Comparison of ENCODE assay signal across 8 cellular contexts in the genomic region with DNA sequence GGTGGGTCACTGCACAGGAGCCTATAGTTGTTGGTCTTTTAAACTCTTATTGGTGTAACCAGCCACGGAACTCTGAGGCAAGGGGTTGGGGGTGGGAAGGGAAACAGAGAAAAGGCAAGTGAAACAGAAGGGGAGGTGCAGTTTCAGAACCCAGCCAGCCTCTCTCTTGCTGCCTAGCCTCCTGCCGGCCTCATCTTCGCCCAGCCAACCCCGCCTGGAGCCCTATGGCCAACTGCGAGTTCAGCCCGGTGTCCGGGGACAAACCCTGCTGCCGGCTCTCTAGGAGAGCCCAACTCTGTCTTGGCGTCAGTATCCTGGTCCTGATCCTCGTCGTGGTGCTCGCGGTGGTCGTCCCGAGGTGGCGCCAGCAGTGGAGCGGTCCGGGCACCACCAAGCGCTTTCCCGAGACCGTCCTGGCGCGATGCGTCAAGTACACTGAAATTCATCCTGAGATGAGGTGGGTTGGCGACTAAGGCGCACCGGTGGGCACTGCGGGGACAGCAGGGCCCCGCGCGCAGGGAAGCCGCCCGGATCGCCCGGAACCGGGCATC. TPM values are rescaled to one million over a fixed set of nuclear protein-coding genes. Genes with fewer than 3 reads are reported as not detected.
DNase-seq lines count a peak whose midpoint lies in the region; ATAC-seq and TF ChIP-seq lines count a peak whose summit lies in the region.

TSS of gene CD38 (plus strand) at position 138 of the 551 bp plus-strand sequence. CDS start at position 225, 87 bp downstream.

- H3K36me3 Mint-ChIP-seq in T-helper 2 cell treated with Interferon-gamma antibody and Interleukin-4, amounts not matched to agents 5 μg/mL and 100 μg/mL, for 36 hours (ENCODE audit: low read depth) = peaks cover 52% of the 10 kb centered on the region
- H3K36me3 Mint-ChIP-seq in endodermal cell (ENCODE audit: low read depth) = no peaks in the 10 kb centered on the region

- no peak within 1 kb of the TSS for H3K27ac ChIP-seq in endodermal cell (ENCODE audit: low read depth, low read length)
- H3K27ac ChIP-seq in muscle layer of duodenum (ENCODE audit: low read length) = peak within 1 kb of the TSS; percentile 50
- H3K27ac ChIP-seq in tibial nerve = peak within 1 kb of the TSS in 3 of 4 donors; percentile 43 to 72 (median 44)

- 0 to 3% methylated on average over 9 to 36 of the region's 36 CpGs for WGBS in endodermal cell (ENCODE audit: insufficient coverage in 1 of 2, insufficient read length in 1 of 2), 2 experiments
- 3% methylated on average over 25 to 35 of the region's 36 CpGs for WGBS in tibial nerve, 2 donors

- H3K27me3 Mint-ChIP-seq in T-helper 2 cell treated with Interferon-gamma antibody and Interleukin-4, amounts not matched to agents 5 μg/mL and 100 μg/mL, for 36 hours (ENCODE audit: low read depth) = no peaks in the 10 kb centered on the region
- H3K27me3 Mint-ChIP-seq in endodermal cell (ENCODE audit: insufficient read depth) = peaks cover 81% of the 10 kb centered on the region

- H3K4me3 ChIP-seq in endodermal cell (ENCODE audit: low read length) (peak within 1 kb of the TSS; percentile 76), muscle layer of duodenum (ENCODE audit: low read depth in 1 of 2, low read length in 2 of 2) (peak within 1 kb of the TSS; percentile 70 to 77), tibial nerve (peak within 1 kb of the TSS; percentile 54 to 71 (median 58))

- H3K9ac ChIP-seq in endodermal cell (ENCODE audit: extremely low read depth, low read length, poor library complexity, severe bottlenecking) = peak within 1 kb of the TSS; percentile 11

- DNase-seq in AG20443 (ENCODE audit: low spot score) (peak; percentile 29), endodermal cell (peak; percentile 78), tibial nerve (ENCODE audit: low spot score in 2 of 2) (no peak), NCI-H187 treated with DMSO at 0.1 percent for 48 hours (lab: John Stamatoyannopoulos, UW) (no peak)
- peak; percentile 67 for DNase-seq in T-helper 2 cell treated with Interferon-gamma antibody and Interleukin-4, amounts not matched to agents 5 μg/mL and 100 μg/mL, for 36 hours (ENCODE audit: low spot score)

- no peak for TF ChIP-seq POLR2A in tibial nerve (IDR thresholded peaks at IDR 0.05)

- TF ChIP-seq CTCF in endodermal cell (conservative IDR thresholded peaks at IDR 0.05) = no peak
- no peak for TF ChIP-seq CTCF in tibial nerve (IDR thresholded peaks at IDR 0.05)

- no peaks in the 10 kb centered on the region for H3K4me1 ChIP-seq in endodermal cell (ENCODE audit: control insufficient read depth, insufficient read depth, low read length)
- no peaks in the 10 kb centered on the region for H3K4me1 ChIP-seq in muscle layer of duodenum (ENCODE audit: control insufficient read depth in 1 of 2, insufficient read depth in 2 of 2, low read length in 2 of 2)
- peaks cover 0 to 21% (median 3%) of the 10 kb centered on the region in 4 donors for H3K4me1 ChIP-seq in tibial nerve

- H3K4me1 Mint-ChIP-seq in T-helper 2 cell treated with Interferon-gamma antibody and Interleukin-4, amounts not matched to agents 5 μg/mL and 100 μg/mL, for 36 hours (ENCODE audit: low read depth) = peaks cover 71% of the 10 kb centered on the region
- H3K4me1 Mint-ChIP-seq in endodermal cell = peaks cover 10% of the 10 kb centered on the region

- peak within 1 kb of the TSS; percentile 90 for H3K4me3 Mint-ChIP-seq in T-helper 2 cell treated with Interferon-gamma antibody and Interleukin-4, amounts not matched to agents 5 μg/mL and 100 μg/mL, for 36 hours
- peak within 1 kb of the TSS; percentile 57 for H3K4me3 Mint-ChIP-seq in endodermal cell

- no peaks in the 10 kb centered on the region for H3K36me3 ChIP-seq in endodermal cell (ENCODE audit: control insufficient read depth, insufficient read depth, low read length)
- no peaks in the 10 kb centered on the region for H3K36me3 ChIP-seq in muscle layer of duodenum (ENCODE audit: control insufficient read depth in 1 of 2, insufficient read depth in 2 of 2, low read length in 2 of 2)
- no peaks in the 10 kb centered on the region for H3K36me3 ChIP-seq in tibial nerve

- H3K27me3 ChIP-seq in endodermal cell (ENCODE audit: control insufficient read depth, insufficient read depth, low read length, poor library complexity, severe bottlenecking) (peaks cover 67% of the 10 kb centered on the region), muscle layer of duodenum (ENCODE audit: low read depth, low read length) (no peaks in the 10 kb centered on the region), tibial nerve (no peaks in the 10 kb centered on the region)

- H3K9me3 ChIP-seq in endodermal cell (ENCODE audit: control insufficient read depth, low read length) (no peaks in the 10 kb centered on the region), muscle layer of duodenum (ENCODE audit: control insufficient read depth in 1 of 2, low read length in 2 of 2) (no peaks in the 10 kb centered on the region), tibial nerve (no peaks in the 10 kb centered on the region)

- ATAC-seq in GM19035 (IDR thresholded peaks at IDR 0.05; ENCODE audit: unreplicated experiment) (peak; percentile 74), HG03175 (IDR thresholded peaks at IDR 0.05; ENCODE audit: unreplicated experiment) (peak; percentile 68)

- no peaks in the 10 kb centered on the region for H3K9me3 Mint-ChIP-seq in T-helper 2 cell treated with Interferon-gamma antibody and Interleukin-4, amounts not matched to agents 5 μg/mL and 100 μg/mL, for 36 hours
- no peaks in the 10 kb centered on the region for H3K9me3 Mint-ChIP-seq in endodermal cell

- H3K27ac Mint-ChIP-seq in T-helper 2 cell treated with Interferon-gamma antibody and Interleukin-4, amounts not matched to agents 5 μg/mL and 100 μg/mL, for 36 hours = peak within 1 kb of the TSS; percentile 87
- H3K27ac Mint-ChIP-seq in endodermal cell = no peak within 1 kb of the TSS

- no peak for TF ChIP-seq EP300 in tibial nerve (IDR thresholded peaks at IDR 0.05)

RNA-seq across cellular contexts. Expression of gene CD38, which starts in this region (rescaled TPM):
- total RNA-seq in endodermal cell (under 1 TPM in 1 of 2 donors, not detected in 1; 0.11 TPM), tibial nerve (10 to 100 TPM in 1 of 4 donors, 1 to 10 TPM in 3; 3.0 to 12.1 (median 6.7) TPM)
- 0.04 TPM for polyA plus RNA-seq in endodermal cell (2013, experiment 1 of 2)
- 0.04 TPM for polyA plus RNA-seq in endodermal cell (2013, experiment 2 of 2)

Comparison
In these comparisons a context has a peak if more than half of its experiments do, and no peak if none do; other contexts are left out.
1. Peak in DNase-seq, H3K4me3 ChIP-seq and H3K9ac ChIP-seq in endodermal cell; RNA of the gene not detected or under 1 TPM.
2. DNase-seq: peak in AG20443 (single experiment) and T-helper 2 cell treated with Interferon-gamma antibody and Interleukin-4, amounts not matched to agents 5 μg/mL and 100 μg/mL, for 36 hours (single experiment); none in tibial nerve (0 of 2) and NCI-H187 treated with DMSO at 0.1 percent for 48 hours (single experiment).
3. Peak in every context shown above with its lines, with median percentiles within 50 percentile points of each other: H3K4me3 ChIP-seq.